20 cellular contexts compared by ENCODE assay signal in the genomic region with DNA sequence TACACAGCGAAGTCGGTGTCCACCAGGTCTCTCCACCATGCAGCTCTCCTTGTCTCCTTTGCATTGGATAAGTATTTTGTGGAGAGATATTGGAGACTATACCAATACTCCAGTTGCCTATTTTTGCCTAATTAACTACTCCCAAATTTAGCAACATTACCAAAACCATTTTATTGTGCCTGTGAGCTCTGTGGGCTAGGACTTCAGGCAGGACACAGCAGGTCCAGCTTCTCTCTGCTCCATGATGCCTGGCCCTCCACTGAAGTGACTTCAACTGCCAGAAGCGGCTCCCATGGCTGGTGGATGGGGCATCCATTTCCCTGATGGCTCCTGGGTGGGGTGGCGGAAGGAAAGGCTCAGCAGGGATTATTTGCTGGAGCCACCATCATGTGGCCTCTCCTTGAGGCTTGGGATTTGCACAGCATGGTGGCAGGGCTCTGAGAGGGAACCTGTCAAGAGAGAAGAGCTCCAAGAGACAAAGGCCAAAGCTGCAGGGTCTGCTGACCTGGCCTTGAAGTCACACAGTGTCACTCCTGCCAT.
"Had no signal": no experiment of that assay in that cellular context is flagged by ENCODE, and none has a peak within 500 bp of the region (broad histone marks: within the 10 kb centered on the region; RNA-seq: fewer than 3 reads in every experiment).

No MANE protein-coding gene starts in this region.

- DNase-seq: colonic mucosa; dermis blood vessel endothelial cell; esophagus squamous epithelium; glutamatergic neuron; kidney; left cardiac atrium; left ventricle myocardium inferior; mesendoderm; naive B cell; sigmoid colon; stimulated activated CD4-positive, alpha-beta T cell treated with anti-CD3 and anti-CD28 coated beads, Interleukin-2, amount 100 ng/mL, for 24 hours; stimulated activated naive CD4-positive, alpha-beta T cell; stomach; substantia nigra; transverse colon had no signal

- H3K4me1 ChIP-seq: colonic mucosa, esophagus squamous epithelium, gastroesophageal sphincter, left ventricle myocardium inferior, sigmoid colon, stomach, transverse colon had no signal

- H3K27me3 ChIP-seq: colonic mucosa, esophagus squamous epithelium, gastroesophageal sphincter, neutrophil, sigmoid colon, stomach, transverse colon had no signal

- H3K9me3 ChIP-seq: colonic mucosa, esophagus squamous epithelium, gastroesophageal sphincter, left ventricle myocardium inferior, neutrophil, sigmoid colon, stomach, thoracic aorta, transverse colon had no signal

- H3K36me3 ChIP-seq: colonic mucosa, left ventricle myocardium inferior, neutrophil, sigmoid colon, thoracic aorta, transverse colon had no signal

- H3K27ac Mint-ChIP-seq: nephron had no signal

- H3K4me3 Mint-ChIP-seq: naive B cell, nephron had no signal

- H3K9me3 Mint-ChIP-seq: naive B cell, nephron had no signal

- ATAC-seq: gastroesophageal sphincter, left cardiac atrium had no signal

- H3K4me3 ChIP-seq: colonic mucosa, esophagus squamous epithelium, gastroesophageal sphincter, left ventricle myocardium inferior, sigmoid colon, skin epidermis, stomach, thoracic aorta, transverse colon had no signal

- H3K27ac ChIP-seq: colonic mucosa, esophagus squamous epithelium, gastroesophageal sphincter, left ventricle myocardium inferior, neutrophil, sigmoid colon, skin epidermis, stomach, thoracic aorta, transverse colon had no signal

- H3K4me1 Mint-ChIP-seq: nephron had no signal

- H3K27me3 Mint-ChIP-seq: naive B cell had no signal
